8 cellular contexts compared by ENCODE assay signal in genomic region chr21:37367758-37368535, GRCh38. TPM values are rescaled to one million over a fixed set of nuclear protein-coding genes. Genes with fewer than 3 reads are reported as not detected.
DNase-seq lines count a peak whose midpoint lies in the region; ATAC-seq and TF ChIP-seq lines count a peak whose summit lies in the region.

No MANE protein-coding gene starts in this region.

- H2BK5ac ChIP-seq in IMR-90 (ENCODE audit: low read depth, low read length, poor library complexity, severe bottlenecking) = peak overlapping the region; percentile 99

- WGBS in IMR-90 (ENCODE audit: extremely low coverage in 2 of 2, insufficient read length in 1 of 2), 2 experiments = no CpG with 5 or more reads among the region's 61 CpGs
- 0 to 1% (median 1%) methylated on average over 23 to 60 of the region's 61 CpGs for WGBS in stomach, 5 donors

- no peaks in the 10 kb centered on the region for H3K27me3 ChIP-seq in IMR-90 (ENCODE audit: control insufficient read depth, insufficient read depth, low read length)
- no peaks in the 10 kb centered on the region for H3K27me3 ChIP-seq in mononuclear cell (ENCODE audit: insufficient read depth, low read length)
- no peaks in the 10 kb centered on the region for H3K27me3 ChIP-seq in stomach

- peak overlapping the region; percentile 95 for H3K4me2 ChIP-seq in IMR-90 (ENCODE audit: low read depth, low read length)

- peak overlapping the region; percentile 23 to 49; a peak in 3 of 4 replicates for H4K8ac ChIP-seq in IMR-90 (ENCODE audit: low read depth in 2 of 2, low read length in 2 of 2)

- peak overlapping the region; percentile 70 for H2BK120ac ChIP-seq in IMR-90 (ENCODE audit: low read depth, low read length)

- H3K9me3 ChIP-seq in IMR-90 (ENCODE audit: control insufficient read depth, insufficient read depth, low read length) = no peaks in the 10 kb centered on the region
- no peaks in the 10 kb centered on the region for H3K9me3 ChIP-seq in mononuclear cell (ENCODE audit: low read depth, low read length)
- H3K9me3 ChIP-seq in stomach = no peaks in the 10 kb centered on the region

- peak overlapping the region; percentile 96 for H3K14ac ChIP-seq in IMR-90 (replicated peaks; ENCODE audit: low read depth, low read length)

- H3K9me1 ChIP-seq in IMR-90 (ENCODE audit: insufficient read depth, low read length) = peaks cover 12% of the 10 kb centered on the region

- H2AK5ac ChIP-seq in IMR-90 (ENCODE audit: low read depth, low read length) = peak overlapping the region; percentile 81

- TF ChIP-seq CTCF in IMR-90 (conservative IDR thresholded peaks at IDR 0.05; ENCODE audit: low read depth, low read length) (no peak), stomach (IDR thresholded peaks at IDR 0.05) (no peak)

- intact Hi-C loops in IMR-90 (cut with micrococcal nuclease) (loop anchor here (2.0 to 5.0 kb wide), 3 partner anchors 95 to 214 kb away; no protein-coding TSS in a partner anchor), stomach (cut with DNase I; ENCODE audit: low total_unique reads) (loop anchor here (10.0 kb wide), 1 partner anchor 103 kb away; the partner anchor contains the start of gene VPS26C)

- peak; percentile 35 for DNase-seq in IMR-90
- peak; percentile 14 for DNase-seq in activated CD4-positive, alpha-beta T cell treated with anti-CD3 and anti-CD28 coated beads, Interleukin-2, amount 50 U/mL, for 1 hour
- DNase-seq in effector CD4-positive, alpha-beta T cell = peak; percentile 21
- peak; percentile 44 for DNase-seq in stomach
- DNase-seq in kidney glomerular epithelial cell (lab: John Stamatoyannopoulos, UW) = no peak

- H3K4me1 ChIP-seq in IMR-90 (ENCODE audit: control insufficient read depth, insufficient read depth, low read length) (peaks cover 2% of the 10 kb centered on the region; the same call in 1 of the 2 replicates), mononuclear cell (ENCODE audit: insufficient read depth, low read length) (peaks cover 47% of the 10 kb centered on the region), stomach (peaks cover 21 to 58% (median 46%) of the 10 kb centered on the region in 4 donors)

- H2BK20ac ChIP-seq in IMR-90 (ENCODE audit: low read depth, low read length) = peak overlapping the region; percentile 39; the same call in 1 of the 2 replicates

- H3K4me3 ChIP-seq in GM08714 (ENCODE audit: low read length) = peak overlapping the region; percentile 100
- peak overlapping the region; percentile 96 for H3K4me3 ChIP-seq in IMR-90 (ENCODE audit: insufficient read depth, low read depth, low read length)
- peak overlapping the region; percentile 85 for H3K4me3 ChIP-seq in mononuclear cell (ENCODE audit: low read length)
- peak overlapping the region; percentile 63 to 94 (median 84) for H3K4me3 ChIP-seq in stomach

- H4K91ac ChIP-seq in IMR-90 (ENCODE audit: insufficient read depth, low read depth, low read length) = peak overlapping the region; percentile 43

- TF ChIP-seq POLR2A in IMR-90 (IDR thresholded peaks at IDR 0.05; ENCODE audit: low read depth, low read length) (peak; percentile 57; the same call in 1 of the 2 replicates), stomach (IDR thresholded peaks at IDR 0.05) (no peak)

- H4K5ac ChIP-seq in IMR-90 (ENCODE audit: low read depth, low read length) = peak overlapping the region; percentile 58

- dilution Hi-C loops in IMR-90 (cut with HindIII; ENCODE audit: low sequenced_read_pairs, unreplicated experiment) = no loop called here

- in situ Hi-C loops in IMR-90 (cut with MboI; ENCODE audit: low sequenced_read_pairs) = no loop called here

- H3K56ac ChIP-seq in IMR-90 (ENCODE audit: extremely low read depth, insufficient read depth, low read length) = peak overlapping the region; percentile 85

- POLR2A ChIA-PET in IMR-90 (lab: Charles Lee; ENCODE audit: unreplicated experiment) = no interaction called here

- CTCF ChIA-PET in IMR-90 (lab: Yijun Ruan, JAX) = interaction anchor here (1.0 to 1.2 kb wide), 2 partner anchors 37 to 95 kb away, joined by 3 read pairs; no protein-coding TSS in a partner anchor

- peak overlapping the region; percentile 28; the same call in 2 of the 3 replicates for H2BK15ac ChIP-seq in IMR-90 (ENCODE audit: low read depth, low read length)

- H4K20me1 ChIP-seq in IMR-90 (ENCODE audit: insufficient read depth, low read length) = peaks cover 41% of the 10 kb centered on the region

- H3K27ac ChIP-seq in IMR-90 (ENCODE audit: insufficient read depth, low read length) (peak overlapping the region; percentile 99), stomach (peak overlapping the region; percentile 99 to 100 (median 99))

- ATAC-seq in IMR-90 (ENCODE audit: low read depth) (peak; percentile 4), GM19452 (IDR thresholded peaks at IDR 0.05; ENCODE audit: unreplicated experiment) (no peak)

- peaks cover 7 to 30% of the 10 kb centered on the region in 2 experiments; a peak in 2 of 4 replicates for H3K79me1 ChIP-seq in IMR-90 (ENCODE audit: low read depth in 1 of 2, low read length in 2 of 2)

- peak overlapping the region; percentile 96 for H3K9ac ChIP-seq in IMR-90 (ENCODE audit: low read depth, low read length)

- H3K36me3 ChIP-seq in IMR-90 (ENCODE audit: control insufficient read depth, insufficient read depth, low read length) (no peaks in the 10 kb centered on the region), stomach (no peaks in the 10 kb centered on the region)

- BruUV-seq in IMR-90 (replicated peaks; lab: Mats Ljungman, UMichigan) = no TSS peak

- peak overlapping the region; percentile 97 for H2AK9ac ChIP-seq in IMR-90 (replicated peaks; ENCODE audit: low read depth, low read length, poor library complexity)

- H2AFZ ChIP-seq in IMR-90 (replicated peaks; ENCODE audit: low read length, poor library complexity) = peak overlapping the region; percentile 79

- H3K18ac ChIP-seq in IMR-90 (ENCODE audit: low read depth, low read length) = peak overlapping the region; percentile 69

- peak overlapping the region; percentile 98 for H3K23ac ChIP-seq in IMR-90 (ENCODE audit: low read depth, low read length)

- no peak for TF ChIP-seq EP300 in stomach (IDR thresholded peaks at IDR 0.05)

- no peak for TF ChIP-seq RAD21 in IMR-90 (IDR thresholded peaks at IDR 0.05; ENCODE audit: low read length)

- peak overlapping the region; percentile 87 for H3K4ac ChIP-seq in IMR-90 (ENCODE audit: low read depth, low read length)

TF ChIP-seq in IMR-90, 13 proteins besides CTCF, POLR2A, EP300 and RAD21:
- no peak for TF ChIP-seq RFX5 (IDR thresholded peaks at IDR 0.05; ENCODE audit: low read depth, low read length)
- TF ChIP-seq BHLHE40 (IDR thresholded peaks at IDR 0.05; ENCODE audit: low read depth, low read length) = no peak

RNA-seq across cellular contexts. Expression of gene DYRK1A, which starts 1.4 kb away (rescaled TPM):
- total RNA-seq in IMR-90 (2012; rRNA removed) (41.9 and 50.5 TPM in 2 replicates), mononuclear cell (316 TPM), stomach (100 to 1,000 TPM in 2 of 5 donors, 10 to 100 TPM in 3; 58.3 to 124 (median 99.4) TPM)
- polyA plus RNA-seq in IMR-90 (2012; rRNA removed) (18.6 and 22.2 TPM in 2 replicates), stomach (10 to 100 TPM; 10.1 to 19.0 (median 16.3) TPM)
- polyA plus RNA-seq in IMR-90 (2012; cell fraction: cytosol; rRNA removed) = 3.9 and 14.0 TPM in 2 replicates
- polyA plus RNA-seq in IMR-90 (2012; cell fraction: nucleus; rRNA removed; ENCODE audit: low replicate concordance) = 55.1 and 65.8 TPM in 2 replicates
